ENCODE assay signal across 6 cellular contexts in the genomic region with DNA sequence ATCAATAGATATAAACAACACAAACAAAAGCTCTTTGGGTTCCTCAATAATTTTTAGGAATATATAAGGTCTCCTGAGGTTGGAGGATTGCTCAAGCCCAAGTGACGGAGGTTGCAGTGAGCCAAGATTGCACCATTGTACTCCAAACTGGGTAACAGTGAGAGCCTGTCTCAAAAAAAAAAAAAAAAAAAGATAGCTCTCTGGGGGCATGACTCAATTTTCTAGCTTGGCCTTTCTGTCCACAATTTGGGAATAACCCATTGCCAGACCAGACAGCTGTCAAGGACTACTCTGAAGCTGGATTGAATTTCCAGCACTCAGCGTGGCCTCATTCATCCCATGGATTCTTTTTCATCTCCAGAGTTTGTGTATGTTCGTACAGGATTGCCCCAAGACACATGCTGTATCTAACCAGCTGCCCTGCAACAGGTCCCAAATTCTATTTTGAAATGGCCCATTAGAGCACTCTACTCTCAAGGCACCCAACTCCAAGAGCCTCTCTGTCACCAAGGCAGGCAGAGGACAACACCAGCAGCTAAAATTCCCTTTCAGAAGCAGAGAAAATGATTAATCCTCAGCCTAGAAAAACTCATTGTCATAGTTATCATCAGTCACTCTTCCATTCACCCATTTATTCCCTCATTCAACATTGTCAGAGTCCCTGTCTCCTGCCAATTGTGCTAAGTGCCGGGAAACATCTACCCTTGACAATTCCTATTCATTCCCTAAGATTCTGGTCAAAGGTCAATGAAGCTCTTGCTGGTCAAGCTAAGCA. TPM values are rescaled to one million over a fixed set of nuclear protein-coding genes. Genes with fewer than 3 reads are reported as not detected.
A peak's percentile ranks its signal among the peaks of the same experiment; 100 is the strongest.
DNase-seq lines count a peak whose midpoint lies in the region; ATAC-seq and TF ChIP-seq lines count a peak whose summit lies in the region.

No MANE protein-coding gene starts in this region.

- H3K9me3 ChIP-seq in liver (ENCODE audit: control insufficient read depth in 4 of 4, low read length in 3 of 4): no peaks in the 10 kb centered on the region

- DNase-seq in AG10803 (ENCODE audit: low read depth) (peak; percentile 95), SIG-M5 treated with dmso at 0.1 percent for 504 hours (lab: John Stamatoyannopoulos, UW; ENCODE audit: unreplicated experiment) (peak; percentile 79), OCI-M2 (lab: John Stamatoyannopoulos, UW; ENCODE audit: unreplicated experiment) (no peak)

- H3K4me3 ChIP-seq in AG10803 (ENCODE audit: low read length) (no peak overlapping the region), liver (ENCODE audit: low read depth in 1 of 3, low read length in 3 of 3) (no peak overlapping the region)

- H3K36me3 ChIP-seq in liver (ENCODE audit: control insufficient read depth in 4 of 4, insufficient read depth in 3 of 4, low read depth in 1 of 4, low read length in 3 of 4): peaks cover 0 to 7% (median 2%) of the 10 kb centered on the region in 4 donors

- TF ChIP-seq CTCF in AG10803 (conservative IDR thresholded peaks at IDR 0.05; ENCODE audit: low read length) (no peak), liver (IDR thresholded peaks at IDR 0.05; ENCODE audit: low read depth, low read length, missing input control) (no peak)

- no peak for TF ChIP-seq RAD21 in liver (IDR thresholded peaks at IDR 0.05)

- H3K9ac ChIP-seq in liver (ENCODE audit: low read depth in 1 of 2, low read length in 2 of 2): no peak overlapping the region

- peak overlapping the region; percentile 61 to 89 for H3K27ac ChIP-seq in liver (ENCODE audit: low read depth in 1 of 2, low read length in 2 of 2)

- no peaks in the 10 kb centered on the region for H3K27me3 ChIP-seq in liver (ENCODE audit: control insufficient read depth in 4 of 4, insufficient read depth in 4 of 4, low read length in 3 of 4)

- H3K4me1 ChIP-seq in liver (ENCODE audit: control insufficient read depth in 4 of 4, insufficient read depth in 4 of 4, low read length in 3 of 4): peaks cover 7 to 27% (median 14%) of the 10 kb centered on the region in 4 donors

- ATAC-seq in GM19455 (IDR thresholded peaks at IDR 0.05; ENCODE audit: unreplicated experiment) (no peak), GM21515 (IDR thresholded peaks at IDR 0.05; ENCODE audit: unreplicated experiment) (no peak)

- WGBS in liver: 61% methylated on average over 4 of the region's 4 CpGs

TF ChIP-seq in liver, 16 proteins besides CTCF, POLR2A, EP300 and RAD21:
- TF ChIP-seq NR2F2 (IDR thresholded peaks at IDR 0.05) (no peak), RXRA (IDR thresholded peaks at IDR 0.05) (peak; percentile 50 to 62), HNF4A (conservative IDR thresholded peaks at IDR 0.05) (peak in 1 of 2 donors; percentile 47), JUND (IDR thresholded peaks at IDR 0.05) (peak; percentile 20 to 74), SP1 (IDR thresholded peaks at IDR 0.05) (no peak)
- TF ChIP-seq, protein P1, sequence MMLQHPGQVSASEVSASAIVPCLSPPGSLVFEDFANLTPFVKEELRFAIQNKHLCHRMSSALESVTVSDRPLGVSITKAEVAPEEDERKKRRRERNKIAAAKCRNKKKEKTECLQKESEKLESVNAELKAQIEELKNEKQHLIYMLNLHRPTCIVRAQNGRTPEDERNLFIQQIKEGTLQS (IDR thresholded peaks at IDR 0.05): peak; percentile 71
- TF ChIP-seq, protein P2, sequence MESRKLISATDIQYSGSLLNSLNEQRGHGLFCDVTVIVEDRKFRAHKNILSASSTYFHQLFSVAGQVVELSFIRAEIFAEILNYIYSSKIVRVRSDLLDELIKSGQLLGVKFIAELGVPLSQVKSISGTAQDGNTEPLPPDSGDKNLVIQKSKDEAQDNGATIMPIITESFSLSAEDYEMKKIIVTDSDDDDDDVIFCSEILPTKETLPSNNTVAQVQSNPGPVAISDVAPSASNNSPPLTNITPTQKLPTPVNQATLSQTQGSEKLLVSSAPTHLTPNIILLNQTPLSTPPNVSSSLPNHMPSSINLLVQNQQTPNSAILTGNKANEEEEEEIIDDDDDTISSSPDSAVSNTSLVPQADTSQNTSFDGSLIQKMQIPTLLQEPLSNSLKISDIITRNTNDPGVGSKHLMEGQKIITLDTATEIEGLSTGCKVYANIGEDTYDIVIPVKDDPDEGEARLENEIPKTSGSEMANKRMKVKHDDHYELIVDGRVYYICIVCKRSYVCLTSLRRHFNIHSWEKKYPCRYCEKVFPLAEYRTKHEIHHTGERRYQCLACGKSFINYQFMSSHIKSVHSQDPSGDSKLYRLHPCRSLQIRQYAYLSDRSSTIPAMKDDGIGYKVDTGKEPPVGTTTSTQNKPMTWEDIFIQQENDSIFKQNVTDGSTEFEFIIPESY (IDR thresholded peaks at IDR 0.05): no peak

RNA-seq across cellular contexts. Expression of a gene that starts 8.7 kb away (rescaled TPM):
- total RNA-seq in liver: 10 to 100 TPM; 14.3 to 31.8 TPM
- polyA plus RNA-seq in liver: 10 to 100 TPM; 15.5 to 16.2 TPM

RNA-seq across cellular contexts. Expression of a gene that starts 28.9 kb away (rescaled TPM):
- 10 to 100 TPM; 42.4 to 58.5 TPM for total RNA-seq in liver
- 10 to 100 TPM; 20.4 to 48.7 TPM for polyA plus RNA-seq in liver

RNA-seq across cellular contexts. Expression of a gene that starts 36.0 kb away (rescaled TPM):
- total RNA-seq in liver: 10 to 100 TPM; 10.2 to 19.2 TPM
- 1 to 10 TPM; 1.7 to 2.9 TPM for polyA plus RNA-seq in liver

RNA-seq across cellular contexts. Expression of a gene that starts 46.3 kb away (rescaled TPM):
- total RNA-seq in liver: 100 to 1,000 TPM in 1 of 2 donors, 10 to 100 TPM in 1; 68.8 to 143 TPM
- polyA plus RNA-seq in liver: 100 to 1,000 TPM in 1 of 2 donors, 10 to 100 TPM in 1; 66.7 to 234 TPM

RNA-seq across cellular contexts. Expression of a gene that starts 48.3 kb away (rescaled TPM):
- 10 to 100 TPM in 1 of 2 donors, 1 to 10 TPM in 1; 7.0 to 36.0 TPM for total RNA-seq in liver
- 1 to 10 TPM; 5.5 to 10.0 TPM for polyA plus RNA-seq in liver
